31 cellular contexts compared by ENCODE assay signal in genomic region chr2:172065086-172065485, GRCh38. TPM values are rescaled to one million over a fixed set of nuclear protein-coding genes. Genes with fewer than 3 reads are reported as not detected.
"Had no signal": no experiment of that assay in that cellular context is flagged by ENCODE, and none has a peak within 500 bp of the region (broad histone marks: within the 10 kb centered on the region; RNA-seq: fewer than 3 reads in every experiment).

No MANE protein-coding gene starts in this region.

- H3K27ac Mint-ChIP-seq: activated CD4-positive, alpha-beta T cell treated with anti-CD3 and anti-CD28 coated beads for 36 hours; activated naive CD8-positive, alpha-beta T cell; activated T-cell treated with anti-CD3 and anti-CD28 coated beads, Interleukin-2, amount 50 U/mL, for 24 hours; activated T-helper 2 cell treated with anti-CD3 and anti-CD28 coated beads, Interferon-gamma antibody, Interleukin-2, Interleukin-4, amounts not matched to agents 10 μg/mL and 5 μg/mL and 100 μg/mL, durations not matched to agents 14 hours and 24 hours and 36 hours; mesothelial cell of epicardium; naive thymus-derived CD8-positive, alpha-beta T cell; neural progenitor cell; WTC11 had no signal

- H3K9ac ChIP-seq: neural progenitor cell had no signal

- H3K36me3 ChIP-seq: cardiac muscle cell, gastrocnemius medialis, neural progenitor cell, sigmoid colon had no signal

- H3K4me3 Mint-ChIP-seq: activated CD4-positive, alpha-beta T cell treated with anti-CD3 and anti-CD28 coated beads for 36 hours; activated naive CD8-positive, alpha-beta T cell; activated T-cell treated with anti-CD3 and anti-CD28 coated beads, Interleukin-2, amount 50 U/mL, for 24 hours; mesothelial cell of epicardium; naive thymus-derived CD8-positive, alpha-beta T cell; neural progenitor cell; WTC11 had no signal

- H3K9me3 ChIP-seq: gastrocnemius medialis, left ventricle myocardium inferior, sigmoid colon, spleen had no signal

- H3K4me1 ChIP-seq: gastrocnemius medialis, left ventricle myocardium inferior, neural progenitor cell, sigmoid colon, spleen had no signal

- H2AFZ ChIP-seq: neural progenitor cell had no signal

- H3K27me3 Mint-ChIP-seq: activated CD4-positive, alpha-beta T cell treated with anti-CD3 and anti-CD28 coated beads for 36 hours; activated T-cell treated with anti-CD3 and anti-CD28 coated beads, Interleukin-2, amount 50 U/mL, for 24 hours had no signal

- H3K27ac ChIP-seq: cardiac muscle cell, gastrocnemius medialis, left ventricle myocardium inferior, neural progenitor cell, sigmoid colon, spleen had no signal

- H3K27me3 ChIP-seq: gastrocnemius medialis, neural progenitor cell, sigmoid colon, spleen had no signal

- H3K36me3 Mint-ChIP-seq: neural progenitor cell, WTC11 had no signal

- ATAC-seq: activated CD4-positive, alpha-beta T cell treated with anti-CD3 and anti-CD28 coated beads for 36 hours; gastrocnemius medialis; naive thymus-derived CD8-positive, alpha-beta T cell; WTC11 had no signal

- H3K9me3 Mint-ChIP-seq: activated T-cell treated with anti-CD3 and anti-CD28 coated beads, Interleukin-2, amount 50 U/mL, for 24 hours; activated T-helper 2 cell treated with anti-CD3 and anti-CD28 coated beads, Interferon-gamma antibody, Interleukin-2, Interleukin-4, amounts not matched to agents 10 μg/mL and 5 μg/mL and 100 μg/mL, durations not matched to agents 14 hours and 24 hours and 36 hours; mesothelial cell of epicardium; naive thymus-derived CD8-positive, alpha-beta T cell; neural progenitor cell had no signal

- H3K4me2 ChIP-seq: neural progenitor cell had no signal

- DNase-seq: activated CD4-positive, alpha-beta T cell treated with anti-CD3 and anti-CD28 coated beads for 36 hours; activated CD4-positive, alpha-beta T cell treated with anti-CD3 and anti-CD28 coated beads, Interleukin-2, amount 50 U/mL, for 4 hours; activated CD8-positive, alpha-beta memory T cell treated with anti-CD3 and anti-CD28 coated beads for 24 hours; activated CD8-positive, alpha-beta memory T cell treated with anti-CD3 and anti-CD28 coated beads, Interleukin-2, amount 50 U/mL, for 4 hours; activated naive CD4-positive, alpha-beta T cell; activated T-cell treated with anti-CD3 and anti-CD28 coated beads, Interleukin-2, amount 50 U/mL, for 24 hours; amniotic stem cell; cortex of kidney; erythroblast; gastrocnemius medialis; hippocampal formation; left ventricle myocardium inferior; naive thymus-derived CD8-positive, alpha-beta T cell; posterior cingulate gyrus; sigmoid colon; spleen; stimulated activated CD4-positive, alpha-beta T cell treated with anti-CD3 and anti-CD28 coated beads, Interleukin-4, amount 100 ng/mL, for 1 hour; stimulated activated naive CD4-positive, alpha-beta T cell treated with Interleukin-2 at 50 U/mL for 16 hours; T-helper 9 cell had no signal

- H3K4me1 Mint-ChIP-seq: activated CD4-positive, alpha-beta T cell treated with anti-CD3 and anti-CD28 coated beads for 36 hours; mesothelial cell of epicardium; naive thymus-derived CD8-positive, alpha-beta T cell; WTC11 had no signal

- H3K4me3 ChIP-seq: cardiac muscle cell, gastrocnemius medialis, left ventricle myocardium inferior, neural progenitor cell, sigmoid colon, spleen had no signal

RNA-seq across cellular contexts. Expression of gene DLX1, which starts 20.2 kb away (rescaled TPM):
- total RNA-seq: activated CD4-positive, alpha-beta T cell treated with anti-CD3 and anti-CD28 coated beads for 36 hours; cardiac muscle cell; cerebellum; left ventricle myocardium inferior; lung microvascular endothelial cell; naive thymus-derived CD8-positive, alpha-beta T cell; renal cortical epithelial cell; spleen; T-helper 1 cell treated with Interleukin-12 subunit alpha and Interleukin-12 subunit beta and Interleukin-4 antibody, amounts not matched to agents 30 ng/mL and 1 ng/mL, for 36 hours; ureter; WTC11 had no signal
- polyA plus RNA-seq: cardiac muscle cell; naive thymus-derived CD8-positive, alpha-beta T cell had no signal

RNA-seq across cellular contexts. Expression of gene DLX2, which starts 37.6 kb away (rescaled TPM):
- total RNA-seq: activated CD4-positive, alpha-beta T cell treated with anti-CD3 and anti-CD28 coated beads for 36 hours; cardiac muscle cell; cerebellum; gastrocnemius medialis; left ventricle myocardium inferior; naive thymus-derived CD8-positive, alpha-beta T cell; omental fat pad; renal cortical epithelial cell; spleen; T-helper 1 cell treated with Interleukin-12 subunit alpha and Interleukin-12 subunit beta and Interleukin-4 antibody, amounts not matched to agents 30 ng/mL and 1 ng/mL, for 36 hours; ureter had no signal
- polyA plus RNA-seq: naive thymus-derived CD8-positive, alpha-beta T cell had no signal
